ENCODE assay signal across 18 cellular contexts in genomic region chr4:152029631-152030030, GRCh38.
"Had no signal": no experiment of that assay in that cellular context is flagged by ENCODE, and none has a peak within 500 bp of the region (broad histone marks: within the 10 kb centered on the region; RNA-seq: fewer than 3 reads in every experiment).

No MANE protein-coding gene starts in this region.

- H3K4me1 ChIP-seq: transverse colon had no signal

- H3K4me3 ChIP-seq: coronary artery, heart left ventricle, ovary, right atrium auricular region, sigmoid colon, skin epidermis, thoracic aorta, transverse colon had no signal

- H3K36me3 ChIP-seq: heart left ventricle, neutrophil, ovary, right atrium auricular region, sigmoid colon, thoracic aorta, transverse colon had no signal

- DNase-seq: effector CD4-positive, alpha-beta T cell; heart left ventricle; hippocampal formation; kidney glomerular epithelial cell; mammary epithelial cell; naive thymus-derived CD4-positive, alpha-beta T cell; ovary; sigmoid colon; stimulated activated CD4-positive, alpha-beta T cell treated with anti-CD3 and anti-CD28 coated beads, Interleukin-2, amount 100 ng/mL, for 24 hours; stimulated activated CD4-positive, alpha-beta T cell treated with anti-CD3 and anti-CD28 coated beads, Interleukin-4, amount 100 ng/mL, for 4 hours; stimulated activated naive B cell treated with anti-CD40 and anti-IgM and Interleukin-4, amounts not matched to agents 10 μg/mL and 1 μg/mL and 100 μg/mL, for 72 hours; stimulated activated naive CD8-positive, alpha-beta T cell treated with anti-CD3 and anti-CD28 coated beads, Interleukin-15, amount 100 ng/mL, for 72 hours; transverse colon had no signal

- H3K27ac ChIP-seq: coronary artery, heart left ventricle, neutrophil, ovary, right atrium auricular region, sigmoid colon, skin epidermis, thoracic aorta, transverse colon had no signal

- H3K27me3 ChIP-seq: heart left ventricle, neutrophil, ovary, right atrium auricular region, sigmoid colon, transverse colon had no signal

- H3K9me3 ChIP-seq: heart left ventricle, neutrophil, ovary, right atrium auricular region, sigmoid colon, thoracic aorta, transverse colon had no signal
